32 cellular contexts compared by ENCODE assay signal in the genomic region with DNA sequence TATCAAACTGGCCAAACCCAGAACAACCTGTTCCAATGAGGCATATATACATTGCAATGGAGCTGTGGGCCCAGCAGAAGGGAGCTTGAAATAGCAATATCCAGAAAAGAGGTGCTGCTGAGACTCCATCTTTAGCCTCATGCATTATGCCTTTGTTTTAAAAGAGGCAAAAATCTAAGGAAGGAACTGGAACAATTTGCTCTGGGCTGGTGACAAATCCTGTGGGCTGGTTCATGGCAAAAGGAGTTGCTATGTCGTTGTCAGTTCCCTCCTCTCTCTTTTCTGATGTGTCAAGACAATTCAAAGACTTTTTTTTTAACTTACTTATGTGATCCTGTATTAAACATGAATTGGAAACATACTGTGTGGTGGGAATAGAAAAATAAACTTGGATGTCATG.
"Had no signal": no experiment of that assay in that cellular context is flagged by ENCODE, and none has a peak within 500 bp of the region (broad histone marks: within the 10 kb centered on the region; RNA-seq: fewer than 3 reads in every experiment).

No MANE protein-coding gene starts in this region.

- ATAC-seq: activated CD8-positive, alpha-beta T cell treated with anti-CD3 and anti-CD28 coated beads for 36 hours; activated naive CD4-positive, alpha-beta T cell treated with anti-CD3 and anti-CD28 coated beads, Interleukin-2, amount 50 U/mL, for 72 hours; activated T-cell treated with anti-CD3 and anti-CD28 coated beads, Interleukin-2, amount 50 U/mL, for 4 hours; activated T-cell treated with anti-CD3 and anti-CD28 coated beads, Interleukin-2, amount 50 U/mL, for 72 hours; activated T-helper 17 cell treated with anti-CD3 and anti-CD28 coated beads, Interleukin-2, amount 50 U/mL, for 72 hours; body of pancreas had no signal

- DNase-seq: activated B cell treated with CpG ODN at 0.5 μM for 24 hours; activated CD4-positive, alpha-beta memory T cell treated with anti-CD3 and anti-CD28 coated beads for 36 hours; activated CD4-positive, alpha-beta T cell treated with anti-CD3 and anti-CD28 coated beads for 4 hours; activated CD4-positive, alpha-beta T cell treated with anti-CD3 and anti-CD28 coated beads, Interleukin-2, amount 10 ng/mL, durations not matched to agents 24 days and 14 days; activated CD4-positive, alpha-beta T cell treated with anti-CD3 and anti-CD28 coated beads, Interleukin-2, amount 50 U/mL, for 1 hour; activated CD4-positive, alpha-beta T cell treated with anti-CD3 and anti-CD28 coated beads, Interleukin-2, amount 50 U/mL, for 4 hours; activated CD4-positive, CD25-positive, alpha-beta regulatory T cell treated with anti-CD3 and anti-CD28 coated beads, Interleukin-2, amount 50 U/mL, for 72 hours; activated CD8-positive, alpha-beta memory T cell treated with anti-CD3 and anti-CD28 coated beads, Interleukin-2, amount 50 U/mL, for 4 hours; activated CD8-positive, alpha-beta T cell treated with anti-CD3 and anti-CD28 coated beads for 36 hours; activated effector memory CD4-positive, alpha-beta T cell treated with anti-CD3 and anti-CD28 coated beads, Interleukin-2, amount 50 U/mL, for 16 hours; activated gamma-delta T cell treated with Interleukin-2 at 50 U/mL for 16 hours; activated naive CD4-positive, alpha-beta T cell; activated naive CD4-positive, alpha-beta T cell treated with anti-CD3 and anti-CD28 coated beads for 36 hours; activated naive CD4-positive, alpha-beta T cell treated with anti-CD3 and anti-CD28 coated beads, Interleukin-2, amount 50 U/mL, for 16 hours; activated naive CD8-positive, alpha-beta T cell treated with anti-CD3 and anti-CD28 coated beads for 36 hours; activated T-cell treated with anti-CD3 and anti-CD28 coated beads for 4 hours; activated T-cell treated with anti-CD3 and anti-CD28 coated beads, Interleukin-2, amount 50 U/mL, for 1 hour; activated T-cell treated with anti-CD3 and anti-CD28 coated beads, Interleukin-2, amount 50 U/mL, for 4 hours; activated T-cell treated with anti-CD3 and anti-CD28 coated beads, Interleukin-2, amount 50 U/mL, for 72 hours; adrenal gland; amniotic stem cell; aorta; body of pancreas; brain microvascular endothelial cell; SW 1271; T-helper 1 cell; T-helper 2 cell; T-helper 9 cell had no signal

- H3K27ac ChIP-seq: adrenal gland, body of pancreas, brain microvascular endothelial cell, breast epithelium, VCaP had no signal
